ENCODE assay signal across 28 cellular contexts in genomic region chr10:78367751-78368150, GRCh38.
"Had no signal": no experiment of that assay in that cellular context is flagged by ENCODE, and none has a peak within 500 bp of the region (broad histone marks: within the 10 kb centered on the region; RNA-seq: fewer than 3 reads in every experiment).

No MANE protein-coding gene starts in this region.

- H3K4me3 Mint-ChIP-seq: activated B cell treated with CpG ODN at 0.5 μM for 24 hours; activated CD4-positive, alpha-beta T cell treated with anti-CD3 and anti-CD28 coated beads, Interleukin-2, amount 10 ng/mL, durations not matched to agents 24 days and 14 days; activated CD8-positive, alpha-beta memory T cell treated with anti-CD3 and anti-CD28 coated beads, Interleukin-2, amount 10 ng/mL, durations not matched to agents 7 days and 5 days; activated naive CD4-positive, alpha-beta T cell treated with anti-CD3 and anti-CD28 coated beads for 36 hours; activated naive CD8-positive, alpha-beta T cell; activated T-cell treated with anti-CD3 and anti-CD28 coated beads, Interleukin-2, amount 50 U/mL, for 4 hours; T-helper 1 cell treated with Interleukin-12 subunit alpha and Interleukin-12 subunit beta and Interleukin-4 antibody, amounts not matched to agents 30 μg/mL and 1 μg/mL, for 36 hours had no signal

- H3K27me3 ChIP-seq: Peyer's patch, SJSA1 had no signal

- H3K4me1 ChIP-seq: Peyer's patch had no signal

- H3K36me3 Mint-ChIP-seq: activated CD8-positive, alpha-beta memory T cell treated with anti-CD3 and anti-CD28 coated beads, Interleukin-2, amount 10 ng/mL, durations not matched to agents 7 days and 5 days; activated naive CD8-positive, alpha-beta T cell had no signal

- DNase-seq: activated B cell treated with CpG ODN at 0.5 μM for 24 hours; activated CD4-positive, alpha-beta T cell treated with anti-CD3 and anti-CD28 coated beads for 1 hour; activated CD4-positive, alpha-beta T cell treated with anti-CD3 and anti-CD28 coated beads, Interleukin-2, amount 10 ng/mL, durations not matched to agents 24 days and 14 days; activated CD4-positive, alpha-beta T cell treated with anti-CD3 and anti-CD28 coated beads, Interleukin-2, amount 50 U/mL, for 48 hours; activated CD8-positive, alpha-beta memory T cell treated with anti-CD3 and anti-CD28 coated beads, Interleukin-2, amount 10 ng/mL, durations not matched to agents 7 days and 5 days; activated effector memory CD4-positive, alpha-beta T cell treated with anti-CD3 and anti-CD28 coated beads, Interleukin-2, amount 50 U/mL, for 16 hours; activated naive CD4-positive, alpha-beta T cell treated with anti-CD3 and anti-CD28 coated beads for 36 hours; activated T-cell treated with anti-CD3 and anti-CD28 coated beads, Interleukin-2, amount 50 U/mL, for 4 hours; amygdala; brain microvascular endothelial cell; IMR-90; Kasumi-1; KBM-7; NCI-H1092; NCI-H1417; NCI-H1930; NCI-H2171; NCI-H2227 treated with DMSO at 0.1 percent for 48 hours; NCI-H446 treated with DMSO at 0.1 percent for 48 hours; NCI-H526; NCI-H774; NK-92 treated with Interleukin-12 subunit alpha and Interleukin-12 subunit beta, amount 100 ng/mL, for 24 hours; Peyer's patch; SHP77; T-helper 9 cell had no signal

- H3K4me3 ChIP-seq: Peyer's patch, SJSA1 had no signal

- H3K27ac ChIP-seq: brain microvascular endothelial cell, Peyer's patch, SJSA1 had no signal

- H3K9me3 Mint-ChIP-seq: activated B cell treated with CpG ODN at 0.5 μM for 24 hours; activated CD4-positive, alpha-beta T cell treated with anti-CD3 and anti-CD28 coated beads, Interleukin-2, amount 10 ng/mL, durations not matched to agents 24 days and 14 days; activated naive CD4-positive, alpha-beta T cell treated with anti-CD3 and anti-CD28 coated beads for 36 hours; activated T-cell treated with anti-CD3 and anti-CD28 coated beads, Interleukin-2, amount 50 U/mL, for 4 hours; T-helper 1 cell treated with Interleukin-12 subunit alpha and Interleukin-12 subunit beta and Interleukin-4 antibody, amounts not matched to agents 30 μg/mL and 1 μg/mL, for 36 hours had no signal

- H3K36me3 ChIP-seq: brain microvascular endothelial cell, Peyer's patch, SJSA1 had no signal

- H3K4me1 Mint-ChIP-seq: activated B cell treated with CpG ODN at 0.5 μM for 24 hours; activated CD4-positive, alpha-beta T cell treated with anti-CD3 and anti-CD28 coated beads, Interleukin-2, amount 10 ng/mL, durations not matched to agents 24 days and 14 days had no signal

- H3K9me3 ChIP-seq: Peyer's patch, SJSA1 had no signal

- H3K27me3 Mint-ChIP-seq: activated naive CD8-positive, alpha-beta T cell had no signal

- H3K27ac Mint-ChIP-seq: activated B cell treated with CpG ODN at 0.5 μM for 24 hours; activated CD4-positive, alpha-beta T cell treated with anti-CD3 and anti-CD28 coated beads, Interleukin-2, amount 10 ng/mL, durations not matched to agents 24 days and 14 days; activated CD8-positive, alpha-beta memory T cell treated with anti-CD3 and anti-CD28 coated beads, Interleukin-2, amount 10 ng/mL, durations not matched to agents 7 days and 5 days; activated naive CD4-positive, alpha-beta T cell treated with anti-CD3 and anti-CD28 coated beads for 36 hours; activated naive CD8-positive, alpha-beta T cell; T-helper 1 cell treated with Interleukin-12 subunit alpha and Interleukin-12 subunit beta and Interleukin-4 antibody, amounts not matched to agents 30 μg/mL and 1 μg/mL, for 36 hours had no signal
